ENCODE assay signal across 23 cellular contexts in genomic region chr11:37509471-37509870, GRCh38.
"Had no signal": no experiment of that assay in that cellular context is flagged by ENCODE, and none has a peak within 500 bp of the region (broad histone marks: within the 10 kb centered on the region; RNA-seq: fewer than 3 reads in every experiment).

No MANE protein-coding gene starts in this region.

- H3K4me3 Mint-ChIP-seq: naive B cell; nephron; stimulated activated naive B cell treated with anti-CD40 and anti-IgM and Interleukin-4, amounts not matched to agents 10 μg/mL and 1 μg/mL and 100 μg/mL, for 72 hours; stimulated activated naive CD8-positive, alpha-beta T cell treated with anti-CD3 and anti-CD28 coated beads, Interleukin-15, amount 100 ng/mL, for 72 hours had no signal

- H3K36me3 Mint-ChIP-seq: stimulated activated naive B cell treated with anti-CD40 and anti-IgM and Interleukin-4, amounts not matched to agents 10 μg/mL and 1 μg/mL and 100 μg/mL, for 72 hours had no signal

- H3K4me1 Mint-ChIP-seq: naive B cell; nephron; stimulated activated naive B cell treated with anti-CD40 and anti-IgM and Interleukin-4, amounts not matched to agents 10 μg/mL and 1 μg/mL and 100 μg/mL, for 72 hours; stimulated activated naive CD8-positive, alpha-beta T cell treated with anti-CD3 and anti-CD28 coated beads, Interleukin-15, amount 100 ng/mL, for 72 hours had no signal

- DNase-seq: cortex of kidney; dorsolateral prefrontal cortex; effector CD8-positive, alpha-beta T cell; gastrocnemius medialis; heart right ventricle; hypothalamus; left cardiac atrium; left ventricle myocardium inferior; lower lobe of right lung; mesenchymal stem cell; naive B cell; retina; right lobe of liver; spleen; stimulated activated CD4-positive, alpha-beta T cell treated with anti-CD3 and anti-CD28 coated beads, Interleukin-15, amount 100 ng/mL, for 24 hours; stimulated activated CD4-positive, alpha-beta T cell treated with anti-CD3 and anti-CD28 coated beads, Interleukin-1b, Interleukin-23, amount 100 ng/mL, for 48 hours; stimulated activated CD4-positive, alpha-beta T cell treated with anti-CD3 and anti-CD28 coated beads, Interleukin-4, amount 100 ng/mL, for 24 hours; stimulated activated naive B cell treated with anti-CD40 and anti-IgM and Interleukin-4, amounts not matched to agents 10 μg/mL and 1 μg/mL and 100 μg/mL, for 72 hours; stimulated activated naive CD8-positive, alpha-beta T cell treated with anti-CD3 and anti-CD28 coated beads, Interleukin-15, amount 100 ng/mL, for 72 hours; testis; upper lobe of right lung had no signal

- ATAC-seq: esophagus mucosa; gastrocnemius medialis; heart right ventricle; left cardiac atrium; lower lobe of right lung; right lobe of liver; stimulated activated naive B cell treated with anti-CD40 and anti-IgM and Interleukin-4, amounts not matched to agents 10 μg/mL and 1 μg/mL and 100 μg/mL, for 72 hours; stimulated activated naive CD8-positive, alpha-beta T cell treated with anti-CD3 and anti-CD28 coated beads, Interleukin-15, amount 100 ng/mL, for 72 hours; upper lobe of right lung had no signal

- H3K27me3 Mint-ChIP-seq: naive B cell; stimulated activated naive B cell treated with anti-CD40 and anti-IgM and Interleukin-4, amounts not matched to agents 10 μg/mL and 1 μg/mL and 100 μg/mL, for 72 hours; stimulated activated naive CD8-positive, alpha-beta T cell treated with anti-CD3 and anti-CD28 coated beads, Interleukin-15, amount 100 ng/mL, for 72 hours had no signal

- H3K27ac Mint-ChIP-seq: naive B cell; stimulated activated naive B cell treated with anti-CD40 and anti-IgM and Interleukin-4, amounts not matched to agents 10 μg/mL and 1 μg/mL and 100 μg/mL, for 72 hours; stimulated activated naive CD8-positive, alpha-beta T cell treated with anti-CD3 and anti-CD28 coated beads, Interleukin-15, amount 100 ng/mL, for 72 hours had no signal
